ENCODE assay signal across 1 cellular context in the genomic region with DNA sequence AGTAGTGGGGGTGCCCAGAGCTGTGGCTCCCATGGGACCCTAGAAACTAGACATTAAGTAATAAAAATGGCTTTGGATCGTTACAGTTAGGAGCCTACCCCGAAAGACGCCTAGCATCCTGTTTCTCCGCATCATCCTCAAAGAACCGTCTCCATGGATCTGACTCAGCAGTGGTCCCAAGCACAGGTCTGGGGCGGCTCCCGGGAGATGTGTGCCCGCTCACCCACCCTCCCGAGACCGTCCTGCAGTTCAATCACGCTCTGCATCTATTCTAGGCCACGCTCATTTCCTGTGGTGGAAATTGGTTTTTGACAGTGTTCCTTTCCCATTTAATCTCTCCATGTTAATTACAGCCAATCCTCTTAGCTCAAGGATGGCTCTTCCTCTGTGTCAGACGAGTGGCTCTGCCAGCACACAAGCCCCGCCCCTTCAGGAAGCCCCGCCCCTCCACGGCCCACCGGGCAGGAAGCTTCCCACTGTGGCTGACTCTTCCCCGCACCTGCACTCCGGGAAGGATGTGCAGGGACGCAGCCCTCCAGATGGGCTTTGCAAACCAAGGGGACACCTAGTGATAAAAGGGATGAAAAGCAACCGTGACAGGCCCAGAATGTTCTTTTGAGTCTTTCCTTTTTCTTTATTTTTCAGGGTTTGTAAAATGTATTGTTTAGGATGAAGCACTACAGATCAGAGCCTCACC.
TF ChIP-seq lines count a peak whose summit lies in the region.

No MANE protein-coding gene starts in this region.

TF ChIP-seq in HepG2, 621 proteins besides CTCF, POLR2A, EP300 and RAD21 (continued from another document and continues in another):
- TF ChIP-seq, protein P1, sequence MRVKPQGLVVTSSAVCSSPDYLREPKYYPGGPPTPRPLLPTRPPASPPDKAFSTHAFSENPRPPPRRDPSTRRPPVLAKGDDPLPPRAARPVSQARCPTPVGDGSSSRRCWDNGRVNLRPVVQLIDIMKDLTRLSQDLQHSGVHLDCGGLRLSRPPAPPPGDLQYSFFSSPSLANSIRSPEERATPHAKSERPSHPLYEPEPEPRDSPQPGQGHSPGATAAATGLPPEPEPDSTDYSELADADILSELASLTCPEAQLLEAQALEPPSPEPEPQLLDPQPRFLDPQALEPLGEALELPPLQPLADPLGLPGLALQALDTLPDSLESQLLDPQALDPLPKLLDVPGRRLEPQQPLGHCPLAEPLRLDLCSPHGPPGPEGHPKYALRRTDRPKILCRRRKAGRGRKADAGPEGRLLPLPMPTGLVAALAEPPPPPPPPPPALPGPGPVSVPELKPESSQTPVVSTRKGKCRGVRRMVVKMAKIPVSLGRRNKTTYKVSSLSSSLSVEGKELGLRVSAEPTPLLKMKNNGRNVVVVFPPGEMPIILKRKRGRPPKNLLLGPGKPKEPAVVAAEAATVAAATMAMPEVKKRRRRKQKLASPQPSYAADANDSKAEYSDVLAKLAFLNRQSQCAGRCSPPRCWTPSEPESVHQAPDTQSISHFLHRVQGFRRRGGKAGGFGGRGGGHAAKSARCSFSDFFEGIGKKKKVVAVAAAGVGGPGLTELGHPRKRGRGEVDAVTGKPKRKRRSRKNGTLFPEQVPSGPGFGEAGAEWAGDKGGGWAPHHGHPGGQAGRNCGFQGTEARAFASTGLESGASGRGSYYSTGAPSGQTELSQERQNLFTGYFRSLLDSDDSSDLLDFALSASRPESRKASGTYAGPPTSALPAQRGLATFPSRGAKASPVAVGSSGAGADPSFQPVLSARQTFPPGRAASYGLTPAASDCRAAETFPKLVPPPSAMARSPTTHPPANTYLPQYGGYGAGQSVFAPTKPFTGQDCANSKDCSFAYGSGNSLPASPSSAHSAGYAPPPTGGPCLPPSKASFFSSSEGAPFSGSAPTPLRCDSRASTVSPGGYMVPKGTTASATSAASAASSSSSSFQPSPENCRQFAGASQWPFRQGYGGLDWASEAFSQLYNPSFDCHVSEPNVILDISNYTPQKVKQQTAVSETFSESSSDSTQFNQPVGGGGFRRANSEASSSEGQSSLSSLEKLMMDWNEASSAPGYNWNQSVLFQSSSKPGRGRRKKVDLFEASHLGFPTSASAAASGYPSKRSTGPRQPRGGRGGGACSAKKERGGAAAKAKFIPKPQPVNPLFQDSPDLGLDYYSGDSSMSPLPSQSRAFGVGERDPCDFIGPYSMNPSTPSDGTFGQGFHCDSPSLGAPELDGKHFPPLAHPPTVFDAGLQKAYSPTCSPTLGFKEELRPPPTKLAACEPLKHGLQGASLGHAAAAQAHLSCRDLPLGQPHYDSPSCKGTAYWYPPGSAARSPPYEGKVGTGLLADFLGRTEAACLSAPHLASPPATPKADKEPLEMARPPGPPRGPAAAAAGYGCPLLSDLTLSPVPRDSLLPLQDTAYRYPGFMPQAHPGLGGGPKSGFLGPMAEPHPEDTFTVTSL (CRISPR knock-in tag; IDR thresholded peaks at IDR 0.05; ENCODE audit: borderline replicate concordance), result no peak
- TF ChIP-seq, protein P2, sequence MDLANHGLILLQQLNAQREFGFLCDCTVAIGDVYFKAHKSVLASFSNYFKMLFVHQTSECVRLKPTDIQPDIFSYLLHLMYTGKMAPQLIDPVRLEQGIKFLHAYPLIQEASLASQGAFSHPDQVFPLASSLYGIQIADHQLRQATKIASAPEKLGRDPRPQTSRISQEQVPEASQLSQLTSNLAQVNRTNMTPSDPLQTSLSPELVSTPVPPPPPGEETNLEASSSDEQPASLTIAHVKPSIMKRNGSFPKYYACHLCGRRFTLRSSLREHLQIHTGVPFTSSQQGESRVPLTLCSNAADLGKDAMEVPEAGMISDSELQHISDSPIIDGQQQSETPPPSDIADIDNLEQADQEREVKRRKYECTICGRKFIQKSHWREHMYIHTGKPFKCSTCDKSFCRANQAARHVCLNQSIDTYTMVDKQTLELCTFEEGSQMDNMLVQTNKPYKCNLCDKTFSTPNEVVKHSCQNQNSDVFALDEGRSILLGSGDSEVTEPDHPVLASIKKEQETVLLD (CRISPR knock-in tag; IDR thresholded peaks at IDR 0.05; ENCODE audit: low read depth), result no peak
- TF ChIP-seq PITX1 (CRISPR knock-in tag; IDR thresholded peaks at IDR 0.05) (no peak), JARID2 (CRISPR knock-in tag; IDR thresholded peaks at IDR 0.05; ENCODE audit: insufficient replicate concordance) (peak; percentile 20), ZMYM4 (CRISPR knock-in tag; IDR thresholded peaks at IDR 0.05) (no peak), ATF7 (IDR thresholded peaks at IDR 0.05) (no peak), ATF7 (CRISPR knock-in tag; IDR thresholded peaks at IDR 0.05) (no peak), NFE2L1 (CRISPR knock-in tag; IDR thresholded peaks at IDR 0.05; ENCODE audit: borderline replicate concordance) (no peak), BCL6 (CRISPR knock-in tag; IDR thresholded peaks at IDR 0.05) (no peak), KDM2A (CRISPR knock-in tag; IDR thresholded peaks at IDR 0.05; ENCODE audit: borderline replicate concordance, low read depth) (peak; percentile 43; the same call in 1 of the 2 replicates), NFRKB (IDR thresholded peaks at IDR 0.05) (no peak), ELF4 (CRISPR knock-in tag; IDR thresholded peaks at IDR 0.05; ENCODE audit: borderline replicate concordance) (no peak), AGO1 (IDR thresholded peaks at IDR 0.05; ENCODE audit: low read depth, low read length, poor library complexity, severe bottlenecking) (no peak), ZNF780A (CRISPR knock-in tag; IDR thresholded peaks at IDR 0.05) (no peak), MTF1 (CRISPR knock-in tag; IDR thresholded peaks at IDR 0.05) (no peak), RBFOX2 (IDR thresholded peaks at IDR 0.05; ENCODE audit: low read depth, low read length) (no peak), GABPB1 (CRISPR knock-in tag; IDR thresholded peaks at IDR 0.05) (peak; percentile 52), KLF16 (CRISPR knock-in tag; IDR thresholded peaks at IDR 0.05) (0 out of 4 replicates have a peak, but pooled peaks of 1 of the 2 experiments have one; percentile 48), YEATS4 (CRISPR knock-in tag; IDR thresholded peaks at IDR 0.05; ENCODE audit: borderline replicate concordance) (no peak), SALL1 (CRISPR knock-in tag; IDR thresholded peaks at IDR 0.05) (peak; percentile 50), AGO2 (optimal IDR thresholded peaks at IDR 0.05; ENCODE audit: low read depth, low read length) (no peak), ERF (CRISPR knock-in tag; IDR thresholded peaks at IDR 0.05) (no peak), CBX5 (CRISPR knock-in tag; IDR thresholded peaks at IDR 0.05; ENCODE audit: borderline replicate concordance) (0 out of 2 replicates have a peak, but pooled peaks have one; percentile 37), NFKBIZ (CRISPR knock-in tag; IDR thresholded peaks at IDR 0.05) (no peak), BRD4 (CRISPR knock-in tag; IDR thresholded peaks at IDR 0.05) (no peak), ZNF83 (CRISPR knock-in tag; IDR thresholded peaks at IDR 0.05; ENCODE audit: borderline replicate concordance) (no peak), RARG (CRISPR knock-in tag; IDR thresholded peaks at IDR 0.05; ENCODE audit: low read depth) (no peak), NFIC (IDR thresholded peaks at IDR 0.05; ENCODE audit: low read length) (no peak), GABPA (IDR thresholded peaks at IDR 0.05; ENCODE audit: low read depth, low read length) (no peak), GABPA (CRISPR knock-in tag; IDR thresholded peaks at IDR 0.05; ENCODE audit: low read depth) (0 out of 2 replicates have a peak, but pooled peaks have one; percentile 27), ZNF24 (IDR thresholded peaks at IDR 0.05) (no peak)
- TF ChIP-seq, protein P3, sequence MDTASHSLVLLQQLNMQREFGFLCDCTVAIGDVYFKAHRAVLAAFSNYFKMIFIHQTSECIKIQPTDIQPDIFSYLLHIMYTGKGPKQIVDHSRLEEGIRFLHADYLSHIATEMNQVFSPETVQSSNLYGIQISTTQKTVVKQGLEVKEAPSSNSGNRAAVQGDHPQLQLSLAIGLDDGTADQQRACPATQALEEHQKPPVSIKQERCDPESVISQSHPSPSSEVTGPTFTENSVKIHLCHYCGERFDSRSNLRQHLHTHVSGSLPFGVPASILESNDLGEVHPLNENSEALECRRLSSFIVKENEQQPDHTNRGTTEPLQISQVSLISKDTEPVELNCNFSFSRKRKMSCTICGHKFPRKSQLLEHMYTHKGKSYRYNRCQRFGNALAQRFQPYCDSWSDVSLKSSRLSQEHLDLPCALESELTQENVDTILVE (CRISPR knock-in tag; IDR thresholded peaks at IDR 0.05), result 0 out of 2 replicates have a peak, but pooled peaks have one; percentile 46
- TF ChIP-seq, protein P4, sequence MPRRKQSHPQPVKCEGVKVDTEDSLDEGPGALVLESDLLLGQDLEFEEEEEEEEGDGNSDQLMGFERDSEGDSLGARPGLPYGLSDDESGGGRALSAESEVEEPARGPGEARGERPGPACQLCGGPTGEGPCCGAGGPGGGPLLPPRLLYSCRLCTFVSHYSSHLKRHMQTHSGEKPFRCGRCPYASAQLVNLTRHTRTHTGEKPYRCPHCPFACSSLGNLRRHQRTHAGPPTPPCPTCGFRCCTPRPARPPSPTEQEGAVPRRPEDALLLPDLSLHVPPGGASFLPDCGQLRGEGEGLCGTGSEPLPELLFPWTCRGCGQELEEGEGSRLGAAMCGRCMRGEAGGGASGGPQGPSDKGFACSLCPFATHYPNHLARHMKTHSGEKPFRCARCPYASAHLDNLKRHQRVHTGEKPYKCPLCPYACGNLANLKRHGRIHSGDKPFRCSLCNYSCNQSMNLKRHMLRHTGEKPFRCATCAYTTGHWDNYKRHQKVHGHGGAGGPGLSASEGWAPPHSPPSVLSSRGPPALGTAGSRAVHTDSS (CRISPR knock-in tag; conservative IDR thresholded peaks at IDR 0.05), result no peak
- TF ChIP-seq, protein P5, sequence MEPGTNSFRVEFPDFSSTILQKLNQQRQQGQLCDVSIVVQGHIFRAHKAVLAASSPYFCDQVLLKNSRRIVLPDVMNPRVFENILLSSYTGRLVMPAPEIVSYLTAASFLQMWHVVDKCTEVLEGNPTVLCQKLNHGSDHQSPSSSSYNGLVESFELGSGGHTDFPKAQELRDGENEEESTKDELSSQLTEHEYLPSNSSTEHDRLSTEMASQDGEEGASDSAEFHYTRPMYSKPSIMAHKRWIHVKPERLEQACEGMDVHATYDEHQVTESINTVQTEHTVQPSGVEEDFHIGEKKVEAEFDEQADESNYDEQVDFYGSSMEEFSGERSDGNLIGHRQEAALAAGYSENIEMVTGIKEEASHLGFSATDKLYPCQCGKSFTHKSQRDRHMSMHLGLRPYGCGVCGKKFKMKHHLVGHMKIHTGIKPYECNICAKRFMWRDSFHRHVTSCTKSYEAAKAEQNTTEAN (CRISPR knock-in tag; conservative IDR thresholded peaks at IDR 0.05), result no peak
- TF ChIP-seq, protein P6, sequence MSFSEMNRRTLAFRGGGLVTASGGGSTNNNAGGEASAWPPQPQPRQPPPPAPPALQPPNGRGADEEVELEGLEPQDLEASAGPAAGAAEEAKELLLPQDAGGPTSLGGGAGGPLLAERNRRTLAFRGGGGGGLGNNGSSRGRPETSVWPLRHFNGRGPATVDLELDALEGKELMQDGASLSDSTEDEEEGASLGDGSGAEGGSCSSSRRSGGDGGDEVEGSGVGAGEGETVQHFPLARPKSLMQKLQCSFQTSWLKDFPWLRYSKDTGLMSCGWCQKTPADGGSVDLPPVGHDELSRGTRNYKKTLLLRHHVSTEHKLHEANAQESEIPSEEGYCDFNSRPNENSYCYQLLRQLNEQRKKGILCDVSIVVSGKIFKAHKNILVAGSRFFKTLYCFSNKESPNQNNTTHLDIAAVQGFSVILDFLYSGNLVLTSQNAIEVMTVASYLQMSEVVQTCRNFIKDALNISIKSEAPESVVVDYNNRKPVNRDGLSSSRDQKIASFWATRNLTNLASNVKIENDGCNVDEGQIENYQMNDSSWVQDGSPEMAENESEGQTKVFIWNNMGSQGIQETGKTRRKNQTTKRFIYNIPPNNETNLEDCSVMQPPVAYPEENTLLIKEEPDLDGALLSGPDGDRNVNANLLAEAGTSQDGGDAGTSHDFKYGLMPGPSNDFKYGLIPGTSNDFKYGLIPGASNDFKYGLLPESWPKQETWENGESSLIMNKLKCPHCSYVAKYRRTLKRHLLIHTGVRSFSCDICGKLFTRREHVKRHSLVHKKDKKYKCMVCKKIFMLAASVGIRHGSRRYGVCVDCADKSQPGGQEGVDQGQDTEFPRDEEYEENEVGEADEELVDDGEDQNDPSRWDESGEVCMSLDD (CRISPR knock-in tag; IDR thresholded peaks at IDR 0.05; ENCODE audit: borderline replicate concordance), result no peak
- TF ChIP-seq, protein P7, sequence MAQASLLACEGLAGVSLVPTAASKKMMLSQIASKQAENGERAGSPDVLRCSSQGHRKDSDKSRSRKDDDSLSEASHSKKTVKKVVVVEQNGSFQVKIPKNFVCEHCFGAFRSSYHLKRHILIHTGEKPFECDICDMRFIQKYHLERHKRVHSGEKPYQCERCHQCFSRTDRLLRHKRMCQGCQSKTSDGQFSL (CRISPR knock-in tag; IDR thresholded peaks at IDR 0.05), result no peak
- TF ChIP-seq, protein P8, sequence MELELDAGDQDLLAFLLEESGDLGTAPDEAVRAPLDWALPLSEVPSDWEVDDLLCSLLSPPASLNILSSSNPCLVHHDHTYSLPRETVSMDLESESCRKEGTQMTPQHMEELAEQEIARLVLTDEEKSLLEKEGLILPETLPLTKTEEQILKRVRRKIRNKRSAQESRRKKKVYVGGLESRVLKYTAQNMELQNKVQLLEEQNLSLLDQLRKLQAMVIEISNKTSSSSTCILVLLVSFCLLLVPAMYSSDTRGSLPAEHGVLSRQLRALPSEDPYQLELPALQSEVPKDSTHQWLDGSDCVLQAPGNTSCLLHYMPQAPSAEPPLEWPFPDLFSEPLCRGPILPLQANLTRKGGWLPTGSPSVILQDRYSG (CRISPR knock-in tag; IDR thresholded peaks at IDR 0.05), result no peak
- TF ChIP-seq, protein P9, sequence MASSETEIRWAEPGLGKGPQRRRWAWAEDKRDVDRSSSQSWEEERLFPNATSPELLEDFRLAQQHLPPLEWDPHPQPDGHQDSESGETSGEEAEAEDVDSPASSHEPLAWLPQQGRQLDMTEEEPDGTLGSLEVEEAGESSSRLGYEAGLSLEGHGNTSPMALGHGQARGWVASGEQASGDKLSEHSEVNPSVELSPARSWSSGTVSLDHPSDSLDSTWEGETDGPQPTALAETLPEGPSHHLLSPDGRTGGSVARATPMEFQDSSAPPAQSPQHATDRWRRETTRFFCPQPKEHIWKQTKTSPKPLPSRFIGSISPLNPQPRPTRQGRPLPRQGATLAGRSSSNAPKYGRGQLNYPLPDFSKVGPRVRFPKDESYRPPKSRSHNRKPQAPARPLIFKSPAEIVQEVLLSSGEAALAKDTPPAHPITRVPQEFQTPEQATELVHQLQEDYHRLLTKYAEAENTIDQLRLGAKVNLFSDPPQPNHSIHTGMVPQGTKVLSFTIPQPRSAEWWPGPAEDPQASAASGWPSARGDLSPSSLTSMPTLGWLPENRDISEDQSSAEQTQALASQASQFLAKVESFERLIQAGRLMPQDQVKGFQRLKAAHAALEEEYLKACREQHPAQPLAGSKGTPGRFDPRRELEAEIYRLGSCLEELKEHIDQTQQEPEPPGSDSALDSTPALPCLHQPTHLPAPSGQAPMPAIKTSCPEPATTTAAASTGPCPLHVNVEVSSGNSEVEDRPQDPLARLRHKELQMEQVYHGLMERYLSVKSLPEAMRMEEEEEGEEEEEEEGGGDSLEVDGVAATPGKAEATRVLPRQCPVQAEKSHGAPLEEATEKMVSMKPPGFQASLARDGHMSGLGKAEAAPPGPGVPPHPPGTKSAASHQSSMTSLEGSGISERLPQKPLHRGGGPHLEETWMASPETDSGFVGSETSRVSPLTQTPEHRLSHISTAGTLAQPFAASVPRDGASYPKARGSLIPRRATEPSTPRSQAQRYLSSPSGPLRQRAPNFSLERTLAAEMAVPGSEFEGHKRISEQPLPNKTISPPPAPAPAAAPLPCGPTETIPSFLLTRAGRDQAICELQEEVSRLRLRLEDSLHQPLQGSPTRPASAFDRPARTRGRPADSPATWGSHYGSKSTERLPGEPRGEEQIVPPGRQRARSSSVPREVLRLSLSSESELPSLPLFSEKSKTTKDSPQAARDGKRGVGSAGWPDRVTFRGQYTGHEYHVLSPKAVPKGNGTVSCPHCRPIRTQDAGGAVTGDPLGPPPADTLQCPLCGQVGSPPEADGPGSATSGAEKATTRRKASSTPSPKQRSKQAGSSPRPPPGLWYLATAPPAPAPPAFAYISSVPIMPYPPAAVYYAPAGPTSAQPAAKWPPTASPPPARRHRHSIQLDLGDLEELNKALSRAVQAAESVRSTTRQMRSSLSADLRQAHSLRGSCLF (CRISPR knock-in tag; IDR thresholded peaks at IDR 0.05; ENCODE audit: borderline replicate concordance), result no peak
